In genomic region chr16:69311533-69312388, GRCh38 we compare ENCODE assay signal across 1 cellular context.
TF ChIP-seq lines count a peak whose summit lies in the region.

No MANE protein-coding gene starts in this region.

TF ChIP-seq in K562, 482 proteins besides CTCF, POLR2A, EP300 and RAD21 (continued from another document):
- TF ChIP-seq, protein P1, sequence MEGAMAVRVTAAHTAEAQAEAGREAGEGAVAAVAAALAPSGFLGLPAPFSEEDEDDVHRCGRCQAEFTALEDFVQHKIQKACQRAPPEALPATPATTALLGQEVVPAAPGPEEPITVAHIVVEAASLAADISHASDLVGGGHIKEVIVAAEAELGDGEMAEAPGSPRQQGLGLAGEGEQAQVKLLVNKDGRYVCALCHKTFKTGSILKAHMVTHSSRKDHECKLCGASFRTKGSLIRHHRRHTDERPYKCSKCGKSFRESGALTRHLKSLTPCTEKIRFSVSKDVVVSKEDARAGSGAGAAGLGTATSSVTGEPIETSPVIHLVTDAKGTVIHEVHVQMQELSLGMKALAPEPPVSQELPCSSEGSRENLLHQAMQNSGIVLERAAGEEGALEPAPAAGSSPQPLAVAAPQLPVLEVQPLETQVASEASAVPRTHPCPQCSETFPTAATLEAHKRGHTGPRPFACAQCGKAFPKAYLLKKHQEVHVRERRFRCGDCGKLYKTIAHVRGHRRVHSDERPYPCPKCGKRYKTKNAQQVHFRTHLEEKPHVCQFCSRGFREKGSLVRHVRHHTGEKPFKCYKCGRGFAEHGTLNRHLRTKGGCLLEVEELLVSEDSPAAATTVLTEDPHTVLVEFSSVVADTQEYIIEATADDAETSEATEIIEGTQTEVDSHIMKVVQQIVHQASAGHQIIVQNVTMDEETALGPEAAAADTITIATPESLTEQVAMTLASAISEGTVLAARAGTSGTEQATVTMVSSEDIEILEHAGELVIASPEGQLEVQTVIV (CRISPR knock-in tag; IDR thresholded peaks at IDR 0.05; ENCODE audit: borderline replicate concordance) = no peak
- TF ChIP-seq NCOR1 (IDR thresholded peaks at IDR 0.05) = no peak
- TF ChIP-seq LCOR (CRISPR knock-in tag; IDR thresholded peaks at IDR 0.05) = 0 out of 2 replicates have a peak, but pooled peaks have one; percentile 33
- 0 out of 2 replicates have a peak, but pooled peaks have one; percentile 64 for TF ChIP-seq FOXP1 (CRISPR knock-in tag; IDR thresholded peaks at IDR 0.05)
- TF ChIP-seq CBX2 (IDR thresholded peaks at IDR 0.05; ENCODE audit: insufficient read depth, low read length, poor library complexity, severe bottlenecking) = no peak
- peak; percentile 84 for TF ChIP-seq ESRRA (IDR thresholded peaks at IDR 0.05; ENCODE audit: borderline replicate concordance, low read depth)
- TF ChIP-seq CHD1 (IDR thresholded peaks at IDR 0.05; ENCODE audit: low read length) = peak; percentile 90
- TF ChIP-seq KAT7 (CRISPR knock-in tag; IDR thresholded peaks at IDR 0.05; ENCODE audit: borderline replicate concordance) = peak; percentile 79; the same call in 1 of the 2 replicates
- TF ChIP-seq SIN3A (IDR thresholded peaks at IDR 0.05; ENCODE audit: borderline replicate concordance in 2 of 2, control insufficient read depth in 1 of 2, low read depth in 2 of 2, low read length in 2 of 2) = peak in 1 of 2 experiments; percentile 67; a peak in 2 of 4 replicates
